ENCODE assay signal across 1 cellular context in the genomic region with DNA sequence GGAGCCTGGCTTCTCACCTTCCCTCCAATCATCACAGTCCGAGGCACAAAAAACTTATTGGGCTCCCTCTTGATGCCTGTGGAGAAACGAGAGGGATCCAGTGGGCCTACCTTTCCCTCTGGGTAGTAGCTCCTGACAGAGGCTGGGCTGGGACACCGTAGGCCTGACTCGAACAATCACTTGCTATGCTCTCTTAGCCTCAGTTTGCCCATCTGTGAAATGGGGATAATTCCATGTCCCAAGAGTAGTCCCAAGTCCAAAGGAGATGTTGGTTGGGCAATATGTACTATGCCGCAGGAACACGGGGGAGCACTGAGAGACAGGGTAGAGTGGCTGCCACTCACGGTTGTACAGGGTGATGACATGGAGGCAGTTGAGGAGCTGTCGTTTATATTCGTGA.
TF ChIP-seq lines count a peak whose summit lies in the region.

No MANE protein-coding gene starts in this region.

TF ChIP-seq in H1, 55 proteins besides CTCF, POLR2A, EP300 and RAD21:
- TF ChIP-seq BACH1 (IDR thresholded peaks at IDR 0.05; ENCODE audit: low read length) (no peak), EGR1 (IDR thresholded peaks at IDR 0.05; ENCODE audit: borderline replicate concordance, low read depth, low read length) (no peak), SUZ12 (IDR thresholded peaks at IDR 0.05; ENCODE audit: low read length) (no peak), KDM1A (IDR thresholded peaks at IDR 0.05; ENCODE audit: borderline replicate concordance, low read length) (0 out of 2 replicates have a peak, but pooled peaks have one; percentile 58), PHF8 (conservative IDR thresholded peaks at IDR 0.05; ENCODE audit: low read depth, low read length) (no peak)
